ENCODE assay signal across 14 cellular contexts in the genomic region with DNA sequence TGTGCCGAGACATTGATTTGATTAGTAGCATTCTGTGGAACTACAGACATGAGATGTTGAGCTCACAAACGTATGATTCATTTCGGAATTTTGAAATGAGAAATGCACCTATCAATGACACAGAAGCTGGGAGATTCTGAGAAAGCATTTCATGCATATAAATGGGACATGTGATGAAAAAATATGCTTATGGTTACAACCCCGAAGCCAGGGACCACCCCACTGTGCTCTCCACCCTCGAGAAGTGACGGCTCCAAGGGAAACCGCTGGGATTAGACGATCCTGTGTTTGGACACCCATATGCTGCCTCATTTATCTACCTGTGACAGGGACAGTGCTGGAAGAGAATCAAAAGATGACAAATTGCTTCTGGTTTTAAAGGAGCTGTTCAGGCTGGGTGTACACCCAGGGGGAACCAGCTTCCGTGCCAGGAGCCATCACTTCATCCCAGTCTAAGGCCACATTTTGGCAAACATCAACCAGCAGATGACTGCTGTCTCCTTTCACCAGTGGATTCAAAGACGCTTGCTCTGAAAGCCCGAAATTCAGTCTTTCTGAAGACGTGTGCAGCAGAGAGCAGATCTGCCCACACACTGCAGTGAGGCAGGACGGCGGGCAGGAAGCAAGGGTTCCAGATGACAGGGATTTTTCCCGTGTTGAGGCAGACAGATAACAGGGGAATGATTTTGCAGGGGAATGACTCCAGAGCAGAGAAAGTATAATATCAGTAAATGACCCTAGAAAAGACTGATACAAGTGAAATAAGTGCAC.
DNase-seq lines count a peak whose midpoint lies in the region; ATAC-seq, FAIRE-seq and TF ChIP-seq lines count a peak whose summit lies in the region.
"Had no signal": no experiment of that assay in that cellular context is flagged by ENCODE, and none has a peak within 500 bp of the region (broad histone marks: within the 10 kb centered on the region; RNA-seq: fewer than 3 reads in every experiment).

No MANE protein-coding gene starts in this region.

- TF ChIP-seq POLR2A in GM12878 (IDR thresholded peaks at IDR 0.05; ENCODE audit: low read depth, low read length): no peak

- no peaks in the 10 kb centered on the region for H3K36me3 Mint-ChIP-seq in stimulated activated naive B cell treated with anti-CD40 and anti-IgM and Interleukin-4, amounts not matched to agents 10 μg/mL and 1 μg/mL and 100 μg/mL, for 72 hours

- TF ChIP-seq RAD21 in GM12878 (IDR thresholded peaks at IDR 0.05; ENCODE audit: insufficient read depth, low read depth, low read length): no peak

- H3K27ac ChIP-seq in GM12878 (ENCODE audit: control insufficient read depth, insufficient read depth): no peak overlapping the region
- H3K27ac ChIP-seq: heart left ventricle had no signal

- no peak for FAIRE-seq in GM12878 (lab: Jason Lieb, UNC)
- FAIRE-seq: endothelial cell of umbilical vein had no signal

- H3K36me3 ChIP-seq in GM12878 (ENCODE audit: control insufficient read depth in 2 of 2, insufficient read depth in 2 of 2, low read length in 1 of 2): no peaks in the 10 kb centered on the region
- H3K36me3 ChIP-seq: BE2C, heart left ventricle, MG63 had no signal

- H4K20me1 ChIP-seq in GM12878 (ENCODE audit: control insufficient read depth, insufficient read depth): no peaks in the 10 kb centered on the region

- H3K27me3 Mint-ChIP-seq in stimulated activated naive B cell treated with anti-CD40 and anti-IgM and Interleukin-4, amounts not matched to agents 10 μg/mL and 1 μg/mL and 100 μg/mL, for 72 hours: peaks cover 0 to 16% of the 10 kb centered on the region in 2 donors

- ATAC-seq in HG02852 (IDR thresholded peaks at IDR 0.05; ENCODE audit: unreplicated experiment) (peak; percentile 46), GM12878 (peak; percentile 62), GM21528 (IDR thresholded peaks at IDR 0.05; ENCODE audit: low FRiP score, unreplicated experiment) (no peak)
- ATAC-seq in stimulated activated naive B cell treated with anti-CD40 and anti-IgM and Interleukin-4, amounts not matched to agents 10 μg/mL and 1 μg/mL and 100 μg/mL, for 72 hours (replicated peaks): peak; percentile 37 to 52
- ATAC-seq: heart left ventricle had no signal

- RAD21 ChIA-PET in GM12878 (lab: Charles Lee; ENCODE audit: unreplicated experiment): interaction anchor here (0.9 to 8.7 kb wide), 13 partner anchors 9 to 278 kb away, joined by 3 to 99 read pairs (median 4); no protein-coding TSS in a partner anchor

- no TSS peak for BruUV-seq in GM12878 (replicated peaks; lab: Mats Ljungman, UMichigan)

- no peak for TF ChIP-seq CTCF in GM12878 (IDR thresholded peaks at IDR 0.05 in 2 of 3, conservative IDR thresholded peaks at IDR 0.05 in 1 of 3; ENCODE audit: control insufficient read depth in 2 of 3, extremely low read depth in 1 of 3, insufficient read depth in 1 of 3, low read depth in 3 of 3, low read length in 3 of 3)

- in situ Hi-C loops in GM12878 (cut with MboI): loop anchor here (10.0 kb wide), 1 partner anchor 248 kb away; no protein-coding TSS in a partner anchor

- peaks cover 22% of the 10 kb centered on the region for H3K4me1 ChIP-seq in GM12878 (ENCODE audit: control insufficient read depth, insufficient read depth, low read length)

- no peak overlapping the region for H3K9ac ChIP-seq in GM12878 (ENCODE audit: control insufficient read depth, insufficient read depth, low read length)

- peak overlapping the region; percentile 91 for H3K27ac Mint-ChIP-seq in stimulated activated naive B cell treated with anti-CD40 and anti-IgM and Interleukin-4, amounts not matched to agents 10 μg/mL and 1 μg/mL and 100 μg/mL, for 72 hours

- H3K27me3 ChIP-seq in GM12878 (replicated peaks in 1 of 2; ENCODE audit: control insufficient read depth in 2 of 2, insufficient read depth in 2 of 2, low read length in 1 of 2): peaks cover 0 to 8% of the 10 kb centered on the region in 2 experiments; a peak in 2 of 4 replicates
- H3K27me3 ChIP-seq: BE2C, heart left ventricle, MG63 had no signal

- CTCF ChIA-PET in GM12878 (lab: Yijun Ruan, JAX): interaction anchor here (0.7 to 10.9 kb wide), 23 partner anchors 9 to 401 kb away, joined by 3 to 163 read pairs (median 5); no protein-coding TSS in a partner anchor

- H3K9me3 ChIP-seq in GM12878 (replicated peaks; ENCODE audit: control insufficient read depth, insufficient read depth, low read length): no peaks in the 10 kb centered on the region
- H3K9me3 ChIP-seq: BE2C, MG63 had no signal

- POLR2A ChIA-PET in GM12878 (lab: Charles Lee): interaction anchor here (1.3 to 2.0 kb wide), 2 partner anchors 35 to 43 kb away, joined by 3 to 7 read pairs; no protein-coding TSS in a partner anchor

- DNase-seq in stimulated activated CD4-positive, alpha-beta T cell treated with anti-CD3 and anti-CD28 coated beads, Interleukin-1b, Interleukin-23, amount 100 ng/mL, for 48 hours: peak; percentile 23
- DNase-seq in stimulated activated CD4-positive, alpha-beta T cell treated with anti-CD3 and anti-CD28 coated beads, Interleukin-4, amount 100 ng/mL, for 4 hours: no peak
- DNase-seq in GM12878 (ENCODE audit: low read depth, low spot score) (no peak), UCSD-AML1 (lab: John Stamatoyannopoulos, UW; ENCODE audit: unreplicated experiment) (no peak), NCI-H526 treated with DMSO at 0.1 percent for 48 hours (lab: John Stamatoyannopoulos, UW) (no peak)
- DNase-seq in stimulated activated naive B cell treated with anti-CD40 and anti-IgM and Interleukin-4, amounts not matched to agents 10 μg/mL and 1 μg/mL and 100 μg/mL, for 72 hours: no peak
- DNase-seq: activated CD4-positive, CD25-positive, alpha-beta regulatory T cell treated with anti-CD3 and anti-CD28 coated beads, Interleukin-2, amount 50 U/mL, for 72 hours; BE2C; central memory CD4-positive, alpha-beta T cell; heart left ventricle; MG63 had no signal

- H3K9me3 Mint-ChIP-seq in stimulated activated naive B cell treated with anti-CD40 and anti-IgM and Interleukin-4, amounts not matched to agents 10 μg/mL and 1 μg/mL and 100 μg/mL, for 72 hours: no peaks in the 10 kb centered on the region

- peak overlapping the region; percentile 77 for H3K4me2 ChIP-seq in GM12878 (ENCODE audit: control insufficient read depth, insufficient read depth)

- H3K4me3 Mint-ChIP-seq in stimulated activated naive B cell treated with anti-CD40 and anti-IgM and Interleukin-4, amounts not matched to agents 10 μg/mL and 1 μg/mL and 100 μg/mL, for 72 hours: peak overlapping the region in 1 of 2 donors; percentile 55

- no peak overlapping the region; the same call in 1 of the 2 replicates for H3K4me3 ChIP-seq in GM12878
- H3K4me3 ChIP-seq: heart left ventricle, MG63 had no signal

- H2AFZ ChIP-seq in GM12878 (ENCODE audit: control insufficient read depth, low read depth, low read length): no peak overlapping the region

- WGBS in GM12878 (ENCODE audit: insufficient coverage, insufficient replicate concordance, low lambda C conversion rate, missing lambda C conversion rate): 7% methylated on average over 15 of the region's 15 CpGs

- SMC1A ChIA-PET in GM12878 (lab: Charles Lee; ENCODE audit: uncharacterized antibody, unreplicated experiment): interaction anchor here (0.9 to 12.5 kb wide), 14 partner anchors 9 to 345 kb away, joined by 3 to 182 read pairs (median 3); a partner anchor contains a TSS

- TF ChIP-seq EP300 in GM12878 (IDR thresholded peaks at IDR 0.05; ENCODE audit: borderline replicate concordance in 1 of 2, control insufficient read depth in 1 of 2, low read depth in 2 of 2, low read length in 2 of 2): peak; percentile 47 to 68; a peak in 2 of 4 replicates

- intact Hi-C loops in GM12878 (cut with micrococcal nuclease; ENCODE audit: unreplicated experiment): loop anchor here (2.0 kb wide), 1 partner anchor 42 kb away; no protein-coding TSS in a partner anchor

- no peaks in the 10 kb centered on the region for H3K79me2 ChIP-seq in GM12878 (ENCODE audit: control insufficient read depth, insufficient read depth, low read length)

- peaks cover 38 to 60% of the 10 kb centered on the region in 2 donors for H3K4me1 Mint-ChIP-seq in stimulated activated naive B cell treated with anti-CD40 and anti-IgM and Interleukin-4, amounts not matched to agents 10 μg/mL and 1 μg/mL and 100 μg/mL, for 72 hours

TF ChIP-seq in GM12878, 131 proteins besides CTCF, POLR2A, EP300 and RAD21 (continues in another document):
- TF ChIP-seq SREBF2 (IDR thresholded peaks at IDR 0.05; ENCODE audit: low read length): no peak
- TF ChIP-seq GABPA (IDR thresholded peaks at IDR 0.05; ENCODE audit: low read depth): 0 out of 2 replicates have a peak, but pooled peaks have one; percentile 48
- no peak for TF ChIP-seq SRF (IDR thresholded peaks at IDR 0.05; ENCODE audit: low read depth in 2 of 2, low read length in 2 of 2)
- peak; percentile 52 for TF ChIP-seq CREM (IDR thresholded peaks at IDR 0.05; ENCODE audit: low read depth)
- TF ChIP-seq SUZ12 (IDR thresholded peaks at IDR 0.05; ENCODE audit: unreplicated experiment): no peak
- TF ChIP-seq, protein P1, sequence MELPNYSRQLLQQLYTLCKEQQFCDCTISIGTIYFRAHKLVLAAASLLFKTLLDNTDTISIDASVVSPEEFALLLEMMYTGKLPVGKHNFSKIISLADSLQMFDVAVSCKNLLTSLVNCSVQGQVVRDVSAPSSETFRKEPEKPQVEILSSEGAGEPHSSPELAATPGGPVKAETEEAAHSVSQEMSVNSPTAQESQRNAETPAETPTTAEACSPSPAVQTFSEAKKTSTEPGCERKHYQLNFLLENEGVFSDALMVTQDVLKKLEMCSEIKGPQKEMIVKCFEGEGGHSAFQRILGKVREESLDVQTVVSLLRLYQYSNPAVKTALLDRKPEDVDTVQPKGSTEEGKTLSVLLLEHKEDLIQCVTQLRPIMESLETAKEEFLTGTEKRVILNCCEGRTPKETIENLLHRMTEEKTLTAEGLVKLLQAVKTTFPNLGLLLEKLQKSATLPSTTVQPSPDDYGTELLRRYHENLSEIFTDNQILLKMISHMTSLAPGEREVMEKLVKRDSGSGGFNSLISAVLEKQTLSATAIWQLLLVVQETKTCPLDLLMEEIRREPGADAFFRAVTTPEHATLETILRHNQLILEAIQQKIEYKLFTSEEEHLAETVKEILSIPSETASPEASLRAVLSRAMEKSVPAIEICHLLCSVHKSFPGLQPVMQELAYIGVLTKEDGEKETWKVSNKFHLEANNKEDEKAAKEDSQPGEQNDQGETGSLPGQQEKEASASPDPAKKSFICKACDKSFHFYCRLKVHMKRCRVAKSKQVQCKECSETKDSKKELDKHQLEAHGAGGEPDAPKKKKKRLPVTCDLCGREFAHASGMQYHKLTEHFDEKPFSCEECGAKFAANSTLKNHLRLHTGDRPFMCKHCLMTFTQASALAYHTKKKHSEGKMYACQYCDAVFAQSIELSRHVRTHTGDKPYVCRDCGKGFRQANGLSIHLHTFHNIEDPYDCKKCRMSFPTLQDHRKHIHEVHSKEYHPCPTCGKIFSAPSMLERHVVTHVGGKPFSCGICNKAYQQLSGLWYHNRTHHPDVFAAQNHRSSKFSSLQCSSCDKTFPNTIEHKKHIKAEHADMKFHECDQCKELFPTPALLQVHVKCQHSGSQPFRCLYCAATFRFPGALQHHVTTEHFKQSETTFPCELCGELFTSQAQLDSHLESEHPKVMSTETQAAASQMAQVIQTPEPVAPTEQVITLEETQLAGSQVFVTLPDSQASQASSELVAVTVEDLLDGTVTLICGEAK (IDR thresholded peaks at IDR 0.05; ENCODE audit: borderline replicate concordance): no peak
